ENCODE assay signal across 8 cellular contexts in genomic region chr19:49801966-49802661, GRCh38. TPM values are rescaled to one million over a fixed set of nuclear protein-coding genes. Genes with fewer than 3 reads are reported as not detected.
A peak's percentile ranks its signal among the peaks of the same experiment; 100 is the strongest.
DNase-seq lines count a peak whose midpoint lies in the region; ATAC-seq and TF ChIP-seq lines count a peak whose summit lies in the region.

No MANE protein-coding gene starts in this region.

- H3K27ac ChIP-seq in BLaER1 (peak overlapping the region; percentile 35; the same call in 1 of the 2 replicates), thymus (ENCODE audit: low read depth) (peak overlapping the region; percentile 12)

- ATAC-seq in HG02852 (IDR thresholded peaks at IDR 0.05; ENCODE audit: unreplicated experiment): no peak

- H3K9me3 ChIP-seq in BLaER1 (no peaks in the 10 kb centered on the region), thymus (ENCODE audit: control insufficient read depth) (no peaks in the 10 kb centered on the region)

- H4K20me1 ChIP-seq in BLaER1: no peaks in the 10 kb centered on the region

- H3K36me3 ChIP-seq in BLaER1 (peaks cover 90% of the 10 kb centered on the region), thymus (ENCODE audit: control insufficient read depth, insufficient read depth) (peaks cover 73% of the 10 kb centered on the region)

- peak; percentile 63 for DNase-seq in NCI-H2227 treated with DMSO at 0.1 percent for 48 hours (lab: John Stamatoyannopoulos, UW)
- DNase-seq in choroid plexus epithelial cell (ENCODE audit: low read depth): peak; percentile 93
- DNase-seq in left kidney (ENCODE audit: low read depth, low spot score): peak; percentile 95
- DNase-seq in NCI-H146 treated with DMSO at 0.1 percent for 48 hours (lab: John Stamatoyannopoulos, UW; ENCODE audit: unreplicated experiment): no peak
- no peak for DNase-seq in stimulated activated naive CD4-positive, alpha-beta T cell treated with Interleukin-2 at 50 U/mL for 16 hours (lab: John Stamatoyannopoulos, UW)

- H3K4me3 ChIP-seq in BLaER1 (no peak overlapping the region), choroid plexus epithelial cell (ENCODE audit: low read depth, low read length) (peak overlapping the region; percentile 72), thymus (ENCODE audit: low read length) (no peak overlapping the region)

- 93% methylated on average over 38 of the region's 38 CpGs for WGBS in thymus

- H3K4me2 ChIP-seq in BLaER1: peak overlapping the region; percentile 66

- H3K9ac ChIP-seq in BLaER1: no peak overlapping the region

- H3K4me1 ChIP-seq in BLaER1: peaks cover 16% of the 10 kb centered on the region
- no peaks in the 10 kb centered on the region for H3K4me1 ChIP-seq in thymus (ENCODE audit: control insufficient read depth, insufficient read depth, low read length)

- no peaks in the 10 kb centered on the region for H3K27me3 ChIP-seq in BLaER1
- no peaks in the 10 kb centered on the region for H3K27me3 ChIP-seq in thymus (ENCODE audit: control insufficient read depth, insufficient read depth)

- peak; percentile 73 for TF ChIP-seq CTCF in choroid plexus epithelial cell (conservative IDR thresholded peaks at IDR 0.05; ENCODE audit: low read depth, low read length)

RNA-seq across cellular contexts. Expression of gene FUZ, which starts 11.0 kb away (rescaled TPM):
- polyA plus RNA-seq in thymus: 20.9 TPM

RNA-seq across cellular contexts. Expression of gene MED25, which starts 16.0 kb away (rescaled TPM):
- polyA plus RNA-seq in thymus: 48.0 TPM

RNA-seq across cellular contexts. Expression of gene AP2A1, which starts 35.3 kb away (rescaled TPM):
- 26.5 TPM for polyA plus RNA-seq in thymus

RNA-seq across cellular contexts. Expression of gene TSKS, which starts 39.0 kb away (rescaled TPM):
- 2.4 TPM for polyA plus RNA-seq in thymus

RNA-seq across cellular contexts. Expression of gene PTOV1, which starts 48.8 kb away (rescaled TPM):
- 125 TPM for polyA plus RNA-seq in thymus

Comparison
In these comparisons a context has a peak if more than half of its experiments do, and no peak if none do; other contexts are left out.
1. DNase-seq: peak in NCI-H2227 treated with DMSO at 0.1 percent for 48 hours (single experiment), choroid plexus epithelial cell (single experiment) and left kidney (single experiment); none in NCI-H146 treated with DMSO at 0.1 percent for 48 hours (single experiment) and stimulated activated naive CD4-positive, alpha-beta T cell treated with Interleukin-2 at 50 U/mL for 16 hours (single experiment).